In genomic region chr3:120451670-120452220, GRCh38 we compare ENCODE assay signal across 8 cellular contexts. TPM values are rescaled to one million over a fixed set of nuclear protein-coding genes. Genes with fewer than 3 reads are reported as not detected.
A peak's percentile ranks its signal among the peaks of the same experiment; 100 is the strongest.
DNase-seq lines count a peak whose midpoint lies in the region; ATAC-seq, FAIRE-seq and TF ChIP-seq lines count a peak whose summit lies in the region.

No MANE protein-coding gene starts in this region.

- POLR2A ChIA-PET in AG04449 (lab: Yijun Ruan, JAX), result interaction anchor here (1.1 kb wide), 1 partner anchor 22 kb away, joined by 3 read pairs; no protein-coding TSS in a partner anchor
- POLR2A ChIA-PET in naive thymus-derived CD8-positive, alpha-beta T cell (lab: Charles Lee), result no interaction called here

- FAIRE-seq in HTR-8/SVneo (lab: Jason Lieb, UNC), result peak; percentile 59

- peak overlapping the region; percentile 43 to 82 (median 72) for H3K4me3 Mint-ChIP-seq in naive thymus-derived CD8-positive, alpha-beta T cell

- peaks cover 0 to 21% (median 0%) of the 10 kb centered on the region in 45 donors for H3K27me3 ChIP-seq in dorsolateral prefrontal cortex

- peaks cover 22 to 50% (median 40%) of the 10 kb centered on the region in 5 donors for H3K27me3 Mint-ChIP-seq in naive thymus-derived CD8-positive, alpha-beta T cell

- CTCF ChIA-PET in AG04449 (lab: Yijun Ruan, JAX), result interaction anchor here (1.0 to 1.6 kb wide), 3 partner anchors 9 to 107 kb away, joined by 3 to 4 read pairs (median 3); no protein-coding TSS in a partner anchor

- H3K27ac ChIP-seq in dorsolateral prefrontal cortex, result peak overlapping the region in 48 of 59 donors; percentile 16 to 91 (median 80)

- peaks cover 0 to 4% (median 0%) of the 10 kb centered on the region in 3 donors for H3K36me3 Mint-ChIP-seq in naive thymus-derived CD8-positive, alpha-beta T cell

- H3K27ac Mint-ChIP-seq in naive thymus-derived CD8-positive, alpha-beta T cell, result no peak overlapping the region

- intact Hi-C loops in dorsolateral prefrontal cortex (cut with DNase I), result no loop called here

- ATAC-seq in naive thymus-derived CD8-positive, alpha-beta T cell, result no peak
- ATAC-seq in GM19395 (IDR thresholded peaks at IDR 0.05; ENCODE audit: unreplicated experiment) (no peak), HG03095 (IDR thresholded peaks at IDR 0.05; ENCODE audit: unreplicated experiment) (no peak), HG02970 (IDR thresholded peaks at IDR 0.05; ENCODE audit: low FRiP score, unreplicated experiment) (no peak)

- peaks cover 0 to 4% (median 3%) of the 10 kb centered on the region in 9 donors for H3K9me3 Mint-ChIP-seq in naive thymus-derived CD8-positive, alpha-beta T cell

- H3K4me3 ChIP-seq in AG04449 (ENCODE audit: low read depth, low read length) (peak overlapping the region; percentile 89), dorsolateral prefrontal cortex (peak overlapping the region in 54 of 59 donors; percentile 65 to 90 (median 79))

- H3K4me1 Mint-ChIP-seq in naive thymus-derived CD8-positive, alpha-beta T cell, result peaks cover 4 to 16% (median 14%) of the 10 kb centered on the region in 4 donors

- DNase-seq in AG04449 (ENCODE audit: low read depth, low spot score), result no peak
- no peak for DNase-seq in HTR-8/SVneo (ENCODE audit: insufficient read length, low spot score)
- no peak for DNase-seq in dorsolateral prefrontal cortex
- peak in 1 of 10 donors; percentile 1 for DNase-seq in naive thymus-derived CD8-positive, alpha-beta T cell
- DNase-seq in A172 (ENCODE audit: low spot score), result no peak

- TF ChIP-seq CTCF in AG04449 (IDR thresholded peaks at IDR 0.05; ENCODE audit: insufficient read depth, low read length, missing control alignments) (no peak), dorsolateral prefrontal cortex (IDR thresholded peaks at IDR 0.05 in 54 of 56, conservative IDR thresholded peaks at IDR 0.05 in 2 of 56; ENCODE audit: low read depth in 1 of 56, partially characterized antibody in 56 of 56) (no peak)

RNA-seq across cellular contexts. Expression of gene FSTL1, which starts 1.0 kb away (rescaled TPM):
- total RNA-seq in dorsolateral prefrontal cortex, result 100 to 1,000 TPM in 4 of 120 experiments, 10 to 100 TPM in 116; 27.6 to 130 (median 46.8) TPM
- total RNA-seq in naive thymus-derived CD8-positive, alpha-beta T cell, result under 1 TPM; 0.47 to 0.55 TPM
- under 1 TPM in 2 of 3 donors, not detected in 1; 0.23 to 0.82 TPM for polyA plus RNA-seq in naive thymus-derived CD8-positive, alpha-beta T cell
- 812 and 991 TPM in 2 replicates for total RNA-seq in A172 (2014; rRNA removed; shearing (Covaris generic))

Comparison
In these comparisons a context has a peak if more than half of its experiments do, and no peak if none do; other contexts are left out.
1. RNA of gene FSTL1, which starts 1.0 kb away (total RNA-seq): 812 to 991 TPM in A172 and 27.6 to 130 TPM in dorsolateral prefrontal cortex; 0.47 to 0.55 TPM in naive thymus-derived CD8-positive, alpha-beta T cell; every median in the first group is over 10 times any median in the second.